In genomic region chr4:38455092-38455855, GRCh38 we compare ENCODE assay signal across 12 cellular contexts.
DNase-seq lines count a peak whose midpoint lies in the region; ATAC-seq and TF ChIP-seq lines count a peak whose summit lies in the region.
"Had no signal": no experiment of that assay in that cellular context is flagged by ENCODE, and none has a peak within 500 bp of the region (broad histone marks: within the 10 kb centered on the region; RNA-seq: fewer than 3 reads in every experiment).

No MANE protein-coding gene starts in this region.

- WGBS in thyroid gland, 2 donors: 83 to 86% methylated on average over 7 of the region's 7 CpGs

- intact Hi-C loops in thyroid gland (cut with DNase I): no loop called here

- H3K9me3 Mint-ChIP-seq in activated naive CD4-positive, alpha-beta T cell treated with anti-CD3 and anti-CD28 coated beads, Interleukin-2, amount 10 ng/mL, durations not matched to agents 7 days and 5 days: peaks cover 15% of the 10 kb centered on the region
- peaks cover 5% of the 10 kb centered on the region for H3K9me3 Mint-ChIP-seq in stimulated activated naive CD8-positive, alpha-beta T cell treated with anti-CD3 and anti-CD28 coated beads, Interleukin-15, Interleukin-2, amounts not matched to agents 100 ng/mL and 50 ng/mL, for 24 hours

- no peak overlapping the region for H3K4me3 ChIP-seq in thyroid gland (replicated peaks in 1 of 3)
- no peak overlapping the region for H3K4me3 ChIP-seq in H7 (ENCODE audit: insufficient read depth, low read depth, low read length)
- H3K4me3 ChIP-seq: pancreas had no signal

- H3K36me3 ChIP-seq in thyroid gland (no peaks in the 10 kb centered on the region), H7 (replicated peaks; ENCODE audit: control insufficient read depth, insufficient read depth, low read length) (no peaks in the 10 kb centered on the region)
- H3K36me3 ChIP-seq: pancreas had no signal

- no peak for DNase-seq in activated naive CD4-positive, alpha-beta T cell treated with anti-CD3 and anti-CD28 coated beads, Interleukin-2, amount 10 ng/mL, durations not matched to agents 7 days and 5 days
- DNase-seq in activated naive CD4-positive, alpha-beta T cell (lab: John Stamatoyannopoulos, UW): no peak
- DNase-seq in thyroid gland: no peak
- DNase-seq in H7: no peak
- no peak for DNase-seq in cerebellar cortex (ENCODE audit: low spot score)
- DNase-seq: AML-193, erythroblast, NCI-H748 treated with DMSO at 0.1 percent for 48 hours had no signal

- peaks cover 0 to 7% of the 10 kb centered on the region in 2 donors for H3K4me1 ChIP-seq in thyroid gland
- H3K4me1 ChIP-seq: pancreas had no signal

- TF ChIP-seq CTCF in thyroid gland (IDR thresholded peaks at IDR 0.05): no peak

- H3K27me3 Mint-ChIP-seq in activated naive CD4-positive, alpha-beta T cell treated with anti-CD3 and anti-CD28 coated beads, Interleukin-2, amount 10 ng/mL, durations not matched to agents 7 days and 5 days: peaks cover 5% of the 10 kb centered on the region
- no peaks in the 10 kb centered on the region for H3K27me3 Mint-ChIP-seq in stimulated activated naive CD8-positive, alpha-beta T cell treated with anti-CD3 and anti-CD28 coated beads, Interleukin-15, Interleukin-2, amounts not matched to agents 100 ng/mL and 50 ng/mL, for 24 hours

- TF ChIP-seq POLR2A in thyroid gland (IDR thresholded peaks at IDR 0.05): no peak

- no peak overlapping the region for H3K27ac ChIP-seq in thyroid gland
- H3K27ac ChIP-seq: pancreas had no signal

- H3K36me3 Mint-ChIP-seq in activated naive CD4-positive, alpha-beta T cell treated with anti-CD3 and anti-CD28 coated beads, Interleukin-2, amount 10 ng/mL, durations not matched to agents 7 days and 5 days: no peaks in the 10 kb centered on the region
- no peaks in the 10 kb centered on the region for H3K36me3 Mint-ChIP-seq in stimulated activated naive CD8-positive, alpha-beta T cell treated with anti-CD3 and anti-CD28 coated beads, Interleukin-15, Interleukin-2, amounts not matched to agents 100 ng/mL and 50 ng/mL, for 24 hours (ENCODE audit: low read depth)

- H3K4me1 Mint-ChIP-seq in activated naive CD4-positive, alpha-beta T cell treated with anti-CD3 and anti-CD28 coated beads, Interleukin-2, amount 10 ng/mL, durations not matched to agents 7 days and 5 days: peaks cover 44% of the 10 kb centered on the region
- peaks cover 52% of the 10 kb centered on the region for H3K4me1 Mint-ChIP-seq in stimulated activated naive CD8-positive, alpha-beta T cell treated with anti-CD3 and anti-CD28 coated beads, Interleukin-15, Interleukin-2, amounts not matched to agents 100 ng/mL and 50 ng/mL, for 24 hours (ENCODE audit: low read depth)

- no peak overlapping the region for H3K4me3 Mint-ChIP-seq in activated naive CD4-positive, alpha-beta T cell treated with anti-CD3 and anti-CD28 coated beads, Interleukin-2, amount 10 ng/mL, durations not matched to agents 7 days and 5 days
- H3K4me3 Mint-ChIP-seq in stimulated activated naive CD8-positive, alpha-beta T cell treated with anti-CD3 and anti-CD28 coated beads, Interleukin-15, Interleukin-2, amounts not matched to agents 100 ng/mL and 50 ng/mL, for 24 hours: peak overlapping the region; percentile 2

- H3K27me3 ChIP-seq in thyroid gland (no peaks in the 10 kb centered on the region), H7 (ENCODE audit: control insufficient read depth, insufficient read depth, low read length) (no peaks in the 10 kb centered on the region)
- H3K27me3 ChIP-seq: pancreas had no signal

- H3K9me3 ChIP-seq in thyroid gland: no peaks in the 10 kb centered on the region
- H3K9me3 ChIP-seq: pancreas had no signal

- ATAC-seq in HG02571 (IDR thresholded peaks at IDR 0.05; ENCODE audit: unreplicated experiment): peak; percentile 64
- ATAC-seq in HG03565 (IDR thresholded peaks at IDR 0.05; ENCODE audit: unreplicated experiment): peak; percentile 57

- CTCF ChIA-PET in activated naive CD4-positive, alpha-beta T cell treated with anti-CD3 and anti-CD28 coated beads, Interleukin-2, amount 10 ng/mL, durations not matched to agents 7 days and 5 days (lab: Charles Lee): interaction anchor here (0.6 kb wide), 1 partner anchor 136 kb away, joined by 3 read pairs; no protein-coding TSS in a partner anchor

- H3K27ac Mint-ChIP-seq in activated naive CD4-positive, alpha-beta T cell treated with anti-CD3 and anti-CD28 coated beads, Interleukin-2, amount 10 ng/mL, durations not matched to agents 7 days and 5 days: peak overlapping the region; percentile 75
- peak overlapping the region; percentile 50 for H3K27ac Mint-ChIP-seq in stimulated activated naive CD8-positive, alpha-beta T cell treated with anti-CD3 and anti-CD28 coated beads, Interleukin-15, Interleukin-2, amounts not matched to agents 100 ng/mL and 50 ng/mL, for 24 hours
